Comparison of ENCODE assay signal across 8 cellular contexts in genomic region chr5:14011089-14012004, GRCh38.
A peak's percentile ranks its signal among the peaks of the same experiment; 100 is the strongest.
DNase-seq lines count a peak whose midpoint lies in the region; ATAC-seq and TF ChIP-seq lines count a peak whose summit lies in the region.

No MANE protein-coding gene starts in this region.

- peaks cover 0 to 19% (median 0%) of the 10 kb centered on the region in 4 donors for H3K4me1 ChIP-seq in tibial artery

- H3K4me3 ChIP-seq in HL-60 (replicated peaks; ENCODE audit: insufficient read depth, low read length) = peak overlapping the region; percentile 15
- peak overlapping the region; percentile 51 to 61 for H3K4me3 ChIP-seq in tibial artery

- H3K27ac ChIP-seq in HL-60 (replicated peaks) (no peak overlapping the region), tibial artery (peak overlapping the region; percentile 54 to 56)

- peaks cover 11% of the 10 kb centered on the region for H3K4me1 Mint-ChIP-seq in activated naive CD4-positive, alpha-beta T cell treated with anti-CD3 and anti-CD28 coated beads, Interleukin-2, amount 10 ng/mL, durations not matched to agents 7 days and 5 days
- H3K4me1 Mint-ChIP-seq in neural crest cell = peaks cover 11% of the 10 kb centered on the region

- DNase-seq in DMS53 (lab: John Stamatoyannopoulos, UW) (peak; percentile 99), HL-60 (ENCODE audit: low read depth in 1 of 2, low spot score in 1 of 2) (peak; percentile 5 to 55), NCI-H82 treated with DMSO at 0.1 percent for 48 hours (lab: John Stamatoyannopoulos, UW; ENCODE audit: unreplicated experiment) (peak; percentile 23), germinal center (ENCODE audit: low spot score) (peak; percentile 79), neural crest cell (ENCODE audit: low read depth, low spot score) (peak; percentile 81), tibial artery (peak; percentile 78 to 91)
- peak; percentile 54 for DNase-seq in activated naive CD4-positive, alpha-beta T cell treated with anti-CD3 and anti-CD28 coated beads, Interleukin-2, amount 10 ng/mL, durations not matched to agents 7 days and 5 days

- TF ChIP-seq CTCF in HL-60 (IDR thresholded peaks at IDR 0.05; ENCODE audit: insufficient read depth, low read length) (no peak), neural crest cell (conservative IDR thresholded peaks at IDR 0.05) (peak; percentile 27), tibial artery (IDR thresholded peaks at IDR 0.05) (peak in 1 of 2 experiments; percentile 4)

- peak overlapping the region; percentile 58 for H3K4me3 Mint-ChIP-seq in activated naive CD4-positive, alpha-beta T cell treated with anti-CD3 and anti-CD28 coated beads, Interleukin-2, amount 10 ng/mL, durations not matched to agents 7 days and 5 days
- peak overlapping the region; percentile 89 for H3K4me3 Mint-ChIP-seq in neural crest cell

- H3K27me3 ChIP-seq in HL-60 (ENCODE audit: insufficient read depth, poor library complexity, severe bottlenecking) (peaks cover 17% of the 10 kb centered on the region), tibial artery (no peaks in the 10 kb centered on the region)

- no peak overlapping the region for H3K27ac Mint-ChIP-seq in activated naive CD4-positive, alpha-beta T cell treated with anti-CD3 and anti-CD28 coated beads, Interleukin-2, amount 10 ng/mL, durations not matched to agents 7 days and 5 days
- H3K27ac Mint-ChIP-seq in neural crest cell (ENCODE audit: unreplicated experiment) = peak overlapping the region; percentile 60

- H3K9me3 Mint-ChIP-seq in activated naive CD4-positive, alpha-beta T cell treated with anti-CD3 and anti-CD28 coated beads, Interleukin-2, amount 10 ng/mL, durations not matched to agents 7 days and 5 days = no peaks in the 10 kb centered on the region
- no peaks in the 10 kb centered on the region for H3K9me3 Mint-ChIP-seq in neural crest cell

- peak; percentile 94 for ATAC-seq in GM21381 (IDR thresholded peaks at IDR 0.05; ENCODE audit: unreplicated experiment)

- CTCF ChIA-PET in activated naive CD4-positive, alpha-beta T cell treated with anti-CD3 and anti-CD28 coated beads, Interleukin-2, amount 10 ng/mL, durations not matched to agents 7 days and 5 days (lab: Charles Lee) = no interaction called here

- peaks cover 29% of the 10 kb centered on the region for H3K27me3 Mint-ChIP-seq in activated naive CD4-positive, alpha-beta T cell treated with anti-CD3 and anti-CD28 coated beads, Interleukin-2, amount 10 ng/mL, durations not matched to agents 7 days and 5 days
- H3K27me3 Mint-ChIP-seq in neural crest cell (ENCODE audit: low read depth) = peaks cover 8% of the 10 kb centered on the region

- intact Hi-C loops in tibial artery (cut with DNase I; ENCODE audit: low total_unique reads) = no loop called here

- H3K36me3 ChIP-seq in tibial artery = no peaks in the 10 kb centered on the region

- H3K36me3 Mint-ChIP-seq in activated naive CD4-positive, alpha-beta T cell treated with anti-CD3 and anti-CD28 coated beads, Interleukin-2, amount 10 ng/mL, durations not matched to agents 7 days and 5 days = no peaks in the 10 kb centered on the region
- H3K36me3 Mint-ChIP-seq in neural crest cell (ENCODE audit: low read depth) = no peaks in the 10 kb centered on the region

- no peaks in the 10 kb centered on the region for H3K9me3 ChIP-seq in tibial artery

Comparison
In these comparisons a context has a peak if more than half of its experiments do, and no peak if none do; other contexts are left out.
1. DNase-seq: peak in every context shown above with its lines; median percentile 99 in DMS53; 84 in tibial artery; 81 in neural crest cell; 79 in germinal center; 54 in activated naive CD4-positive, alpha-beta T cell treated with anti-CD3 and anti-CD28 coated beads, Interleukin-2, amount 10 ng/mL, durations not matched to agents 7 days and 5 days; 30 in HL-60; 23 in NCI-H82 treated with DMSO at 0.1 percent for 48 hours.